8 cellular contexts compared by ENCODE assay signal in genomic region chr1:247007511-247008405, GRCh38. TPM values are rescaled to one million over a fixed set of nuclear protein-coding genes. Genes with fewer than 3 reads are reported as not detected.
DNase-seq lines count a peak whose midpoint lies in the region; ATAC-seq and TF ChIP-seq lines count a peak whose summit lies in the region.

TSS of gene ZNF695 (minus strand) at chr1:247008057. CDS start at chr1:247007908, 149 bp downstream.

- peaks cover 20% of the 10 kb centered on the region for H3K36me3 Mint-ChIP-seq in CD4-positive, alpha-beta T cell (ENCODE audit: low read depth)

- peaks cover 20% of the 10 kb centered on the region for H3K9me3 Mint-ChIP-seq in CD4-positive, alpha-beta T cell

- H3K4me1 ChIP-seq in esophagus muscularis mucosa (peaks cover 0 to 16% (median 10%) of the 10 kb centered on the region in 4 donors), mucosa of rectum (ENCODE audit: control insufficient read depth in 2 of 2, insufficient read depth in 2 of 2, low read length in 2 of 2) (no peaks in the 10 kb centered on the region)

- peaks cover 28% of the 10 kb centered on the region for H3K27me3 ChIP-seq in CD4-positive, alpha-beta T cell (ENCODE audit: control insufficient read depth, insufficient read depth, low read length)
- H3K27me3 ChIP-seq in esophagus muscularis mucosa (peaks cover 0 to 7% (median 0%) of the 10 kb centered on the region in 4 donors), mucosa of rectum (ENCODE audit: control insufficient read depth in 2 of 2, insufficient read depth in 2 of 2, low read length in 2 of 2) (no peaks in the 10 kb centered on the region)

- peak within 1 kb of the TSS in 1 of 2 donors; percentile 59 for H3K9ac ChIP-seq in mucosa of rectum (ENCODE audit: low read depth in 1 of 2, low read length in 2 of 2)

- peak; percentile 76 for ATAC-seq in CD4-positive, alpha-beta T cell (ENCODE audit: poor library complexity)
- ATAC-seq in GM19328 (IDR thresholded peaks at IDR 0.05; ENCODE audit: unreplicated experiment) (peak; percentile 89), HG03439 (IDR thresholded peaks at IDR 0.05; ENCODE audit: unreplicated experiment) (peak; percentile 100)

- peak within 1 kb of the TSS; percentile 81 for H3K4me3 Mint-ChIP-seq in CD4-positive, alpha-beta T cell

- intact Hi-C loops in CD4-positive, alpha-beta T cell (cut with DNase I, micrococcal nuclease): no loop called here
- intact Hi-C loops in esophagus muscularis mucosa (cut with DNase I): no loop called here

- peaks cover 4% of the 10 kb centered on the region for H3K4me1 Mint-ChIP-seq in CD4-positive, alpha-beta T cell (ENCODE audit: low read depth)

- no peak within 1 kb of the TSS for H3K27ac Mint-ChIP-seq in CD4-positive, alpha-beta T cell

- no peak within 1 kb of the TSS for H3K27ac ChIP-seq in CD4-positive, alpha-beta T cell (ENCODE audit: low read depth, low read length)
- peak within 1 kb of the TSS in 1 of 4 donors; percentile 22 for H3K27ac ChIP-seq in esophagus muscularis mucosa (replicated peaks in 1 of 4)
- H3K27ac ChIP-seq in mucosa of rectum (ENCODE audit: low read depth in 2 of 2, low read length in 2 of 2): no peak within 1 kb of the TSS

- CTCF ChIA-PET in CD4-positive, alpha-beta T cell (lab: Charles Lee): no interaction called here

- WGBS in esophagus muscularis mucosa: under 1% methylated on average over 56 of the region's 58 CpGs

- peaks cover 30% of the 10 kb centered on the region for H3K9me3 ChIP-seq in CD4-positive, alpha-beta T cell (ENCODE audit: control insufficient read depth, low read length)
- peaks cover 0 to 15% (median 10%) of the 10 kb centered on the region in 4 donors for H3K9me3 ChIP-seq in esophagus muscularis mucosa
- H3K9me3 ChIP-seq in mucosa of rectum (ENCODE audit: control insufficient read depth in 2 of 2, low read length in 2 of 2): peaks cover 0 to 7% of the 10 kb centered on the region in 2 donors

- H3K4me3 ChIP-seq in esophagus muscularis mucosa (peak within 1 kb of the TSS; percentile 59 to 71 (median 67)), mucosa of rectum (ENCODE audit: low read length in 2 of 2) (peak within 1 kb of the TSS; percentile 73 to 78)

- POLR2A ChIA-PET in CD4-positive, alpha-beta T cell (lab: Charles Lee): no interaction called here

- peak in 7 of 10 experiments; percentile 1 to 33 (median 11) for DNase-seq in CD4-positive, alpha-beta T cell
- DNase-seq in NCI-H82 treated with DMSO at 0.1 percent for 48 hours (lab: John Stamatoyannopoulos, UW; ENCODE audit: unreplicated experiment) (peak; percentile 98), esophagus muscularis mucosa (ENCODE audit: extremely low spot score) (peak; percentile 94)
- DNase-seq in activated CD8-positive, alpha-beta memory T cell treated with anti-CD3 and anti-CD28 coated beads, Interleukin-2, amount 50 U/mL, for 4 hours: peak; percentile 22
- DNase-seq in stimulated activated CD8-positive, alpha-beta memory T cell treated with anti-CD3 and anti-CD28 coated beads, Interleukin-7, amount 100 ng/mL, for 1 hour (ENCODE audit: low read depth in 2 of 2): peak; percentile 1 to 7

- H3K36me3 ChIP-seq in esophagus muscularis mucosa: no peaks in the 10 kb centered on the region
- no peaks in the 10 kb centered on the region for H3K36me3 ChIP-seq in mucosa of rectum (ENCODE audit: control insufficient read depth in 2 of 2, insufficient read depth in 2 of 2, low read length in 2 of 2)

- peaks cover 48% of the 10 kb centered on the region for H3K27me3 Mint-ChIP-seq in CD4-positive, alpha-beta T cell

- no peak for TF ChIP-seq POLR2A in esophagus muscularis mucosa (IDR thresholded peaks at IDR 0.05; ENCODE audit: low read depth)

- no peak for TF ChIP-seq EP300 in esophagus muscularis mucosa (IDR thresholded peaks at IDR 0.05)

- TF ChIP-seq CTCF in CD4-positive, alpha-beta T cell (IDR thresholded peaks at IDR 0.05): no peak
- no peak for TF ChIP-seq CTCF in esophagus muscularis mucosa (IDR thresholded peaks at IDR 0.05)

RNA-seq across cellular contexts. Expression of gene ZNF695, which starts in this region (rescaled TPM):
- total RNA-seq in CD4-positive, alpha-beta T cell: not detected
- total RNA-seq in esophagus muscularis mucosa: not detected

Comparison
In these comparisons a context has a peak if more than half of its experiments do, and no peak if none do; other contexts are left out.
1. Peak in DNase-seq and ATAC-seq in CD4-positive, alpha-beta T cell; RNA of the gene not detected or under 1 TPM.
2. Peak in DNase-seq and H3K4me3 ChIP-seq in esophagus muscularis mucosa; RNA of the gene not detected or under 1 TPM.
3. DNase-seq: peak in every context shown above with its lines; median percentile 98 in NCI-H82 treated with DMSO at 0.1 percent for 48 hours; 94 in esophagus muscularis mucosa; 22 in activated CD8-positive, alpha-beta memory T cell treated with anti-CD3 and anti-CD28 coated beads, Interleukin-2, amount 50 U/mL, for 4 hours; 11 in CD4-positive, alpha-beta T cell; 4 in stimulated activated CD8-positive, alpha-beta memory T cell treated with anti-CD3 and anti-CD28 coated beads, Interleukin-7, amount 100 ng/mL, for 1 hour.